ENCODE assay signal across 8 cellular contexts in genomic region chr11:18617688-18618340, GRCh38. TPM values are rescaled to one million over a fixed set of nuclear protein-coding genes. Genes with fewer than 3 reads are reported as not detected.
DNase-seq lines count a peak whose midpoint lies in the region; ATAC-seq and TF ChIP-seq lines count a peak whose summit lies in the region.

No MANE protein-coding gene starts in this region.

- no peak overlapping the region for H3K27ac ChIP-seq in PC-9

- H3F3A ChIP-seq in PC-9 (ENCODE audit: insufficient read depth, low read depth) = no peaks in the 10 kb centered on the region

- H2AFZ ChIP-seq in PC-9 = no peak overlapping the region

- H3K36me3 Mint-ChIP-seq in activated naive CD8-positive, alpha-beta T cell = peaks cover 11% of the 10 kb centered on the region
- H3K36me3 Mint-ChIP-seq in osteocyte (ENCODE audit: unreplicated experiment) = peaks cover 28% of the 10 kb centered on the region

- ATAC-seq in GM18502 (IDR thresholded peaks at IDR 0.05; ENCODE audit: poor library complexity, unreplicated experiment) (peak; percentile 40), GM21367 (IDR thresholded peaks at IDR 0.05; ENCODE audit: unreplicated experiment) (no peak)

- H3K9me3 Mint-ChIP-seq in activated naive CD8-positive, alpha-beta T cell (ENCODE audit: low read depth) = no peaks in the 10 kb centered on the region
- no peaks in the 10 kb centered on the region for H3K9me3 Mint-ChIP-seq in osteocyte (ENCODE audit: unreplicated experiment)

- peaks cover 56% of the 10 kb centered on the region for H3K4me1 Mint-ChIP-seq in activated naive CD8-positive, alpha-beta T cell (ENCODE audit: low read depth)
- peaks cover 20% of the 10 kb centered on the region for H3K4me1 Mint-ChIP-seq in osteocyte (ENCODE audit: unreplicated experiment)

- intact Hi-C loops in PC-9 (cut with micrococcal nuclease; ENCODE audit: unreplicated experiment) = no loop called here

- TF ChIP-seq CTCF in osteocyte (IDR thresholded peaks at IDR 0.05) (no peak), PC-9 (conservative IDR thresholded peaks at IDR 0.05) (no peak)

- POLR2A ChIA-PET in PC-9 (lab: Charles Lee; ENCODE audit: unreplicated experiment) = no interaction called here

- H3K9me2 ChIP-seq in PC-9 (ENCODE audit: insufficient read depth) = no peaks in the 10 kb centered on the region

- H3K4me3 Mint-ChIP-seq in activated naive CD8-positive, alpha-beta T cell = peak overlapping the region; percentile 67
- no peak overlapping the region for H3K4me3 Mint-ChIP-seq in osteocyte (ENCODE audit: unreplicated experiment)

- no peak overlapping the region for H3K4me3 ChIP-seq in PC-9

- H3K27me3 ChIP-seq in PC-9 (ENCODE audit: insufficient read depth, low read depth) = no peaks in the 10 kb centered on the region

- CTCF ChIA-PET in PC-9 (lab: Charles Lee) = no interaction called here

- H3K9me3 ChIP-seq in PC-9 (ENCODE audit: insufficient read depth, low read depth) = no peaks in the 10 kb centered on the region

- peaks cover 12% of the 10 kb centered on the region; the same call in 1 of the 2 replicates for H3K36me3 ChIP-seq in PC-9 (ENCODE audit: low read depth)

- H3K4me2 ChIP-seq in PC-9 = no peak overlapping the region

- H3K27ac Mint-ChIP-seq in activated naive CD8-positive, alpha-beta T cell = peak overlapping the region; percentile 55
- H3K27ac Mint-ChIP-seq in osteocyte (ENCODE audit: unreplicated experiment) = peak overlapping the region; percentile 79

- H4K20me1 ChIP-seq in PC-9 (ENCODE audit: insufficient read depth) = peaks cover 45% of the 10 kb centered on the region

- H3K27me3 Mint-ChIP-seq in activated naive CD8-positive, alpha-beta T cell = no peaks in the 10 kb centered on the region
- H3K27me3 Mint-ChIP-seq in osteocyte (ENCODE audit: unreplicated experiment) = no peaks in the 10 kb centered on the region

- no peaks in the 10 kb centered on the region for H3K4me1 ChIP-seq in PC-9 (replicated peaks; ENCODE audit: insufficient read depth)

- no TSS peak for BruUV-seq in PC-9 (replicated peaks; lab: Mats Ljungman, UMichigan)

- DNase-seq in HT1080 (ENCODE audit: low read depth) = peak; percentile 45
- no peak for DNase-seq in osteocyte (ENCODE audit: extremely low spot score, unreplicated experiment)
- DNase-seq in hippocampal formation (lab: John Stamatoyannopoulos, UW) = no peak
- no peak for DNase-seq in PC-9
- no peak for DNase-seq in NCI-H774 (lab: John Stamatoyannopoulos, UW)

- peaks cover 53% of the 10 kb centered on the region for H3K79me2 ChIP-seq in PC-9 (ENCODE audit: low read depth)

RNA-seq across cellular contexts. Expression of gene SPTY2D1, which starts 16.3 kb away (rescaled TPM):
- total RNA-seq in HT1080 (2014; rRNA removed; shearing (Covaris generic)) = 15.5 and 16.7 TPM in 2 replicates
- polyA plus RNA-seq in HT1080 (2015; cell fraction: cytosol; rRNA removed) = 11.3 and 13.5 TPM in 2 replicates
- 19.1 and 21.2 TPM in 2 replicates for polyA plus RNA-seq in HT1080 (2015; cell fraction: nucleus; rRNA removed)
- 16.4 and 19.5 TPM in 2 replicates for total RNA-seq in osteocyte
- 22.3 and 23.7 TPM in 2 replicates for total RNA-seq in PC-9 (2021)

RNA-seq across cellular contexts. Expression of gene MISFA, which starts 18.2 kb away (rescaled TPM):
- 0.73 TPM in 1 of 2 replicates, not detected in the other for total RNA-seq in HT1080 (2014; rRNA removed; shearing (Covaris generic))
- polyA plus RNA-seq in HT1080 (2015; cell fraction: cytosol; rRNA removed) = 0.27 and 3.3 TPM in 2 replicates
- 1.3 TPM in 1 of 2 replicates, not detected in the other for polyA plus RNA-seq in HT1080 (2015; cell fraction: nucleus; rRNA removed)
- 3.0 and 4.5 TPM in 2 replicates for total RNA-seq in osteocyte
- 5.8 and 7.9 TPM in 2 replicates for total RNA-seq in PC-9 (2021)

RNA-seq across cellular contexts. Expression of gene UEVLD, which starts 29.3 kb away (rescaled TPM):
- 14.2 and 19.9 TPM in 2 replicates for total RNA-seq in HT1080 (2014; rRNA removed; shearing (Covaris generic))
- 11.7 and 15.0 TPM in 2 replicates for polyA plus RNA-seq in HT1080 (2015; cell fraction: cytosol; rRNA removed)
- 13.6 and 15.3 TPM in 2 replicates for polyA plus RNA-seq in HT1080 (2015; cell fraction: nucleus; rRNA removed)
- total RNA-seq in osteocyte (21.2 and 24.5 TPM in 2 replicates), PC-9 (2021) (20.2 and 31.6 TPM in 2 replicates)
